Comparison of ENCODE assay signal across 8 cellular contexts in genomic region chr9:98057095-98057799, GRCh38. TPM values are rescaled to one million over a fixed set of nuclear protein-coding genes. Genes with fewer than 3 reads are reported as not detected.
A peak's percentile ranks its signal among the peaks of the same experiment; 100 is the strongest.
DNase-seq lines count a peak whose midpoint lies in the region; ATAC-seq and TF ChIP-seq lines count a peak whose summit lies in the region.

No MANE protein-coding gene starts in this region.

- peak overlapping the region; percentile 84 for H2AFZ ChIP-seq in mesenchymal stem cell (ENCODE audit: low read depth, low read length)

- H3K4ac ChIP-seq in mesenchymal stem cell (ENCODE audit: low read depth in 1 of 2, low read length in 2 of 2): peak overlapping the region in 1 of 2 experiments; percentile 75

- H3K9me3 ChIP-seq in Panc1 (ENCODE audit: control insufficient read depth, insufficient read depth, low read depth, low read length): no peaks in the 10 kb centered on the region
- no peaks in the 10 kb centered on the region for H3K9me3 ChIP-seq in colonic mucosa
- no peaks in the 10 kb centered on the region for H3K9me3 ChIP-seq in mesenchymal stem cell (ENCODE audit: control insufficient read depth, low read length)

- TF ChIP-seq CTCF in Panc1 (IDR thresholded peaks at IDR 0.05) (no peak), colonic mucosa (IDR thresholded peaks at IDR 0.05) (no peak)

- H3K27ac ChIP-seq in Panc1 (ENCODE audit: low read length) (peak overlapping the region; percentile 83), colonic mucosa (peak overlapping the region; percentile 89), mesenchymal stem cell (ENCODE audit: low read length, poor library complexity, severe bottlenecking) (peak overlapping the region; percentile 63)

- peak overlapping the region; percentile 5 for H2AK5ac ChIP-seq in mesenchymal stem cell (ENCODE audit: low read length, severe bottlenecking)

- peak overlapping the region; percentile 80 for H2BK120ac ChIP-seq in mesenchymal stem cell (ENCODE audit: low read depth, low read length)

- no TSS peak for BruUV-seq in Panc1 (replicated peaks; lab: Mats Ljungman, UMichigan)

- POLR2A ChIA-PET in Panc1 (lab: Charles Lee): no interaction called here

- H4K91ac ChIP-seq in mesenchymal stem cell (ENCODE audit: low read length): no peak overlapping the region

- H3K4me2 ChIP-seq in mesenchymal stem cell (ENCODE audit: low read length, poor library complexity, severe bottlenecking): peak overlapping the region; percentile 76

- H3K9ac ChIP-seq in colonic mucosa (ENCODE audit: low read depth in 2 of 2, low read length in 2 of 2): peak overlapping the region; percentile 93 to 99
- H3K9ac ChIP-seq in mesenchymal stem cell (ENCODE audit: low read length): peak overlapping the region; percentile 99

- in situ Hi-C loops in Panc1 (cut with HindIII; ENCODE audit: low pct_unique_long_range_greater_than_20kb, low sequenced_read_pairs): no loop called here

- H3K18ac ChIP-seq in mesenchymal stem cell (ENCODE audit: low read depth in 1 of 2, low read length in 2 of 2): peak overlapping the region; percentile 81 to 91

- no peak overlapping the region for H4K8ac ChIP-seq in mesenchymal stem cell (ENCODE audit: low read length)

- 0 out of 2 replicates have a peak, but pooled peaks cover 4% of the 10 kb centered on the region for H3K4me1 ChIP-seq in Panc1 (ENCODE audit: control insufficient read depth, insufficient read depth, low read length)
- no peaks in the 10 kb centered on the region for H3K4me1 ChIP-seq in colonic mucosa
- peaks cover 6% of the 10 kb centered on the region for H3K4me1 ChIP-seq in mesenchymal stem cell (ENCODE audit: control insufficient read depth, insufficient read depth, low read depth, low read length)

- CTCF ChIA-PET in Panc1 (lab: Charles Lee): interaction anchor here (0.6 kb wide), 1 partner anchor 240 kb away, joined by 4 read pairs; no protein-coding TSS in a partner anchor

- peak overlapping the region in 1 of 2 experiments; percentile 84 for H3K14ac ChIP-seq in mesenchymal stem cell (ENCODE audit: low read length in 2 of 2)

- H3K79me1 ChIP-seq in mesenchymal stem cell (replicated peaks; ENCODE audit: low read length, poor library complexity, severe bottlenecking): peaks cover 15% of the 10 kb centered on the region

- H2BK12ac ChIP-seq in mesenchymal stem cell (ENCODE audit: low read length in 2 of 2): peak overlapping the region in 1 of 2 experiments; percentile 42

- no peak overlapping the region for H2BK15ac ChIP-seq in mesenchymal stem cell (ENCODE audit: low read depth, poor library complexity, severe bottlenecking)

- H2BK5ac ChIP-seq in mesenchymal stem cell (ENCODE audit: low read depth, low read length, poor library complexity, severe bottlenecking): no peak overlapping the region

- H3K4me3 ChIP-seq in Panc1 (ENCODE audit: low read depth in 2 of 2, low read length in 2 of 2): peak overlapping the region; percentile 73 to 83
- H3K4me3 ChIP-seq in colonic mucosa: peak overlapping the region; percentile 68
- peak overlapping the region; percentile 85 to 90 for H3K4me3 ChIP-seq in mesenchymal stem cell (ENCODE audit: insufficient read depth in 1 of 2, low read depth in 1 of 2, low read length in 2 of 2)

- intact Hi-C loops in Panc1 (cut with micrococcal nuclease; ENCODE audit: unreplicated experiment): no loop called here
- intact Hi-C loops in colonic mucosa (cut with DNase I): no loop called here
- intact Hi-C loops in posterior vena cava (cut with DNase I): loop anchor here in 1 of 2 donors (10.0 kb wide), 1 partner anchor 72 kb away; the partner anchor contains the start of gene ANP32B

- H3K36me3 ChIP-seq in Panc1 (ENCODE audit: control insufficient read depth, insufficient read depth, low read length): peaks cover 4% of the 10 kb centered on the region; the same call in 1 of the 2 replicates
- H3K36me3 ChIP-seq in colonic mucosa: peaks cover 10% of the 10 kb centered on the region
- H3K36me3 ChIP-seq in mesenchymal stem cell (ENCODE audit: control insufficient read depth in 1 of 2, insufficient read depth in 2 of 2, low read depth in 1 of 2, low read length in 2 of 2): peaks cover 13 to 14% of the 10 kb centered on the region in 2 experiments

- DNase-seq in activated CD4-positive, alpha-beta T cell treated with anti-CD3 and anti-CD28 coated beads for 48 hours: peak; percentile 64
- no peak for DNase-seq in activated CD4-positive, alpha-beta T cell treated with anti-CD3 and anti-CD28 coated beads, Interleukin-2, amount 50 U/mL, for 48 hours
- DNase-seq in Panc1 (ENCODE audit: low read depth, low spot score) (no peak), colonic mucosa (no peak), mesenchymal stem cell (peak; percentile 50), NCI-H526 treated with DMSO at 0.1 percent for 48 hours (lab: John Stamatoyannopoulos, UW) (no peak), posterior vena cava (ENCODE audit: low spot score) (no peak), LoVo (ENCODE audit: low spot score) (no peak)

- ATAC-seq in Panc1: no peak

- 9% methylated on average over 14 of the region's 17 CpGs for WGBS in mesenchymal stem cell

- no peaks in the 10 kb centered on the region for H3K27me3 ChIP-seq in Panc1 (ENCODE audit: control insufficient read depth, insufficient read depth, low read length)
- no peaks in the 10 kb centered on the region for H3K27me3 ChIP-seq in colonic mucosa
- no peaks in the 10 kb centered on the region for H3K27me3 ChIP-seq in mesenchymal stem cell (ENCODE audit: control insufficient read depth in 1 of 2, insufficient read depth in 1 of 2, low read length in 2 of 2)

- H3K23ac ChIP-seq in mesenchymal stem cell (ENCODE audit: low read length in 2 of 2): peak overlapping the region in 1 of 2 experiments; percentile 59

RNA-seq across cellular contexts. Expression of gene NANS, which starts 0.7 kb away (rescaled TPM):
- total RNA-seq in Panc1 (2021; ENCODE audit: unreplicated experiment) (41.0 TPM), colonic mucosa (100 to 1,000 TPM; 223 to 254 TPM), posterior vena cava (10 to 100 TPM; 25.5 to 31.9 TPM)
- 54.7 TPM for polyA plus RNA-seq in Panc1 (2012; ENCODE audit: insufficient read length)
- 72.3 TPM for polyA plus RNA-seq in mesenchymal stem cell (2013, experiment 1 of 2)
- 72.4 TPM for polyA plus RNA-seq in mesenchymal stem cell (2013, experiment 2 of 2)

Comparison
In these comparisons a context has a peak if more than half of its experiments do, and no peak if none do; other contexts are left out.
1. DNase-seq: peak in activated CD4-positive, alpha-beta T cell treated with anti-CD3 and anti-CD28 coated beads for 48 hours (single experiment) and mesenchymal stem cell (single experiment); none in activated CD4-positive, alpha-beta T cell treated with anti-CD3 and anti-CD28 coated beads, Interleukin-2, amount 50 U/mL, for 48 hours (0 of 2), Panc1 (single experiment), colonic mucosa (single experiment), NCI-H526 treated with DMSO at 0.1 percent for 48 hours (single experiment), posterior vena cava (single experiment) and LoVo (single experiment).
2. Peak in every context shown above with its lines, with median percentiles within 50 percentile points of each other: H3K27ac ChIP-seq and H3K4me3 ChIP-seq.